ENCODE assay signal across 7 cellular contexts in genomic region chr12:29033519-29033918, GRCh38.
"Had no signal": no experiment of that assay in that cellular context is flagged by ENCODE, and none has a peak within 500 bp of the region (broad histone marks: within the 10 kb centered on the region; RNA-seq: fewer than 3 reads in every experiment).

No MANE protein-coding gene starts in this region.

- H3K9me3 ChIP-seq: HAP-1 had no signal

- DNase-seq: GM23248, GOT3, H7, HFFc6, KBM-7 had no signal

- H3K9ac ChIP-seq: GM23248 had no signal

- ATAC-seq: HCT116 had no signal

- H3K36me3 ChIP-seq: HAP-1 had no signal

- H2AFZ ChIP-seq: GM23248 had no signal

- H3K4me3 ChIP-seq: GM23248, HAP-1 had no signal

- H3K27ac ChIP-seq: GM23248 had no signal
